ENCODE assay signal across 20 cellular contexts in genomic region chr3:123685780-123686179, GRCh38.
"Had no signal": no experiment of that assay in that cellular context is flagged by ENCODE, and none has a peak within 500 bp of the region (broad histone marks: within the 10 kb centered on the region; RNA-seq: fewer than 3 reads in every experiment).

No MANE protein-coding gene starts in this region.

- H3K9me3 ChIP-seq: colonic mucosa, thyroid gland had no signal

- H3K36me3 ChIP-seq: colonic mucosa, thyroid gland had no signal

- H3K27ac ChIP-seq: colonic mucosa, epithelial cell of prostate, thyroid gland had no signal

- H3K27ac Mint-ChIP-seq: activated CD8-positive, alpha-beta memory T cell treated with anti-CD3 and anti-CD28 coated beads, Interleukin-2, amount 10 ng/mL, durations not matched to agents 7 days and 5 days; activated naive CD8-positive, alpha-beta T cell treated with anti-CD3 and anti-CD28 coated beads for 36 hours; effector memory CD8-positive, alpha-beta T cell; naive thymus-derived CD4-positive, alpha-beta T cell; stimulated activated naive CD8-positive, alpha-beta T cell treated with anti-CD3 and anti-CD28 coated beads, Interleukin-15, amount 100 ng/mL, for 72 hours; T-helper 2 cell treated with Interferon-gamma antibody and Interleukin-4, amounts not matched to agents 5 μg/mL and 100 μg/mL, for 36 hours had no signal

- H3K27me3 Mint-ChIP-seq: activated naive CD8-positive, alpha-beta T cell treated with anti-CD3 and anti-CD28 coated beads for 36 hours; stimulated activated naive CD8-positive, alpha-beta T cell treated with anti-CD3 and anti-CD28 coated beads, Interleukin-15, amount 100 ng/mL, for 72 hours had no signal

- DNase-seq: activated CD4-positive, alpha-beta T cell treated with anti-CD3 and anti-CD28 coated beads for 1 hour; activated CD4-positive, alpha-beta T cell treated with anti-CD3 and anti-CD28 coated beads, Interleukin-2, amount 50 U/mL, for 48 hours; activated CD8-positive, alpha-beta memory T cell treated with anti-CD3 and anti-CD28 coated beads, Interleukin-2, amount 10 ng/mL, durations not matched to agents 7 days and 5 days; activated gamma-delta T cell treated with Interleukin-2 at 50 U/mL for 16 hours; activated naive CD8-positive, alpha-beta T cell treated with anti-CD3 and anti-CD28 coated beads for 36 hours; activated T-cell treated with anti-CD3 and anti-CD28 coated beads, Interleukin-2, amount 50 U/mL, for 4 hours; colonic mucosa; effector memory CD8-positive, alpha-beta T cell; hypothalamus; naive thymus-derived CD4-positive, alpha-beta T cell; occipital lobe; SIG-M5; stimulated activated CD4-positive, alpha-beta T cell treated with anti-CD3 and anti-CD28 coated beads, Interleukin-15, amount 100 ng/mL, for 24 hours; stimulated activated CD4-positive, alpha-beta T cell treated with anti-CD3 and anti-CD28 coated beads, Interleukin-4, amount 100 ng/mL, for 24 hours; stimulated activated naive CD8-positive, alpha-beta T cell treated with anti-CD3 and anti-CD28 coated beads, Interleukin-15, amount 100 ng/mL, for 72 hours; SW 1271; thyroid gland had no signal

- H3K9me3 Mint-ChIP-seq: activated naive CD8-positive, alpha-beta T cell treated with anti-CD3 and anti-CD28 coated beads for 36 hours; activated T-cell treated with anti-CD3 and anti-CD28 coated beads, Interleukin-2, amount 50 U/mL, for 4 hours; effector memory CD8-positive, alpha-beta T cell; stimulated activated naive CD8-positive, alpha-beta T cell treated with anti-CD3 and anti-CD28 coated beads, Interleukin-15, amount 100 ng/mL, for 72 hours; T-helper 2 cell treated with Interferon-gamma antibody and Interleukin-4, amounts not matched to agents 5 μg/mL and 100 μg/mL, for 36 hours had no signal

- H3K4me1 ChIP-seq: colonic mucosa had no signal

- ATAC-seq: activated CD8-positive, alpha-beta memory T cell treated with anti-CD3 and anti-CD28 coated beads, Interleukin-2, amount 10 ng/mL, durations not matched to agents 7 days and 5 days; activated T-cell treated with anti-CD3 and anti-CD28 coated beads, Interleukin-2, amount 50 U/mL, for 4 hours; effector memory CD8-positive, alpha-beta T cell; naive thymus-derived CD4-positive, alpha-beta T cell; stimulated activated naive CD8-positive, alpha-beta T cell treated with anti-CD3 and anti-CD28 coated beads, Interleukin-15, amount 100 ng/mL, for 72 hours had no signal

- H3K4me3 Mint-ChIP-seq: activated CD8-positive, alpha-beta memory T cell treated with anti-CD3 and anti-CD28 coated beads, Interleukin-2, amount 10 ng/mL, durations not matched to agents 7 days and 5 days; activated naive CD8-positive, alpha-beta T cell treated with anti-CD3 and anti-CD28 coated beads for 36 hours; activated T-cell treated with anti-CD3 and anti-CD28 coated beads, Interleukin-2, amount 50 U/mL, for 4 hours; effector memory CD8-positive, alpha-beta T cell; naive thymus-derived CD4-positive, alpha-beta T cell; stimulated activated naive CD8-positive, alpha-beta T cell treated with anti-CD3 and anti-CD28 coated beads, Interleukin-15, amount 100 ng/mL, for 72 hours; T-helper 2 cell treated with Interferon-gamma antibody and Interleukin-4, amounts not matched to agents 5 μg/mL and 100 μg/mL, for 36 hours had no signal

- H3K4me1 Mint-ChIP-seq: activated CD8-positive, alpha-beta memory T cell treated with anti-CD3 and anti-CD28 coated beads, Interleukin-2, amount 10 ng/mL, durations not matched to agents 7 days and 5 days; activated naive CD8-positive, alpha-beta T cell treated with anti-CD3 and anti-CD28 coated beads for 36 hours; naive thymus-derived CD4-positive, alpha-beta T cell; stimulated activated naive CD8-positive, alpha-beta T cell treated with anti-CD3 and anti-CD28 coated beads, Interleukin-15, amount 100 ng/mL, for 72 hours had no signal

- H3K36me3 Mint-ChIP-seq: activated CD8-positive, alpha-beta memory T cell treated with anti-CD3 and anti-CD28 coated beads, Interleukin-2, amount 10 ng/mL, durations not matched to agents 7 days and 5 days; activated naive CD8-positive, alpha-beta T cell treated with anti-CD3 and anti-CD28 coated beads for 36 hours; naive thymus-derived CD4-positive, alpha-beta T cell had no signal

- H3K27me3 ChIP-seq: colonic mucosa, thyroid gland had no signal

- H3K4me3 ChIP-seq: colonic mucosa, lung, thyroid gland had no signal
